Comparison of ENCODE assay signal across 36 cellular contexts in the genomic region with DNA sequence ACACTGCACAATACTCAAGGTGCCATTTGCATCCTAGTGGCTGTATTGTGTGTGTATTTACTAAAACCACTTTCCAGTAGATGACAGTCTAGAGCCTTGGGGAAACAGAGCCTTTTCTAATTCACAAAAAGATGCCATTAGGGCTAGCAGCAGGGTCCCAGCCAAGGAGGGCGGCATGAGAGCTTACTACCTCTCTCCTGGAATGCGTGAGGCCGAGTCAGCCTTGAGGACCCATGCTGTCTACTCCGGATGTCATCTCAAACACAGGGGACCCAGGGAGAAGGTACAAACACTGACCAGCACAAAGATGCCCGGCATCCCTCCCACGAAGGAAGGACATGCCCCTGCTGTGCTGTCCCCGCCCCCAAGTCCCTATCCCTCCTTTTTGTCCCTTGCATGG.
"Had no signal": no experiment of that assay in that cellular context is flagged by ENCODE, and none has a peak within 500 bp of the region (broad histone marks: within the 10 kb centered on the region; RNA-seq: fewer than 3 reads in every experiment).

No MANE protein-coding gene starts in this region.

- H3K27ac ChIP-seq: cardiac muscle cell, PC-9, RWPE1, VCaP had no signal

- H3K4me3 ChIP-seq: cardiac muscle cell, PC-9 had no signal

- H3K36me3 Mint-ChIP-seq: activated CD8-positive, alpha-beta memory T cell treated with anti-CD3 and anti-CD28 coated beads, Interleukin-2, amount 10 ng/mL, durations not matched to agents 7 days and 5 days; activated naive CD8-positive, alpha-beta T cell treated with anti-CD3 and anti-CD28 coated beads, Interleukin-2, amount 10 ng/mL, durations not matched to agents 7 days and 5 days; T-cell had no signal

- H3K27ac Mint-ChIP-seq: activated CD4-positive, alpha-beta memory T cell treated with anti-CD3 and anti-CD28 coated beads, Interleukin-2, amount 10 ng/mL, durations not matched to agents 7 days and 5 days; activated CD8-positive, alpha-beta memory T cell treated with anti-CD3 and anti-CD28 coated beads, Interleukin-2, amount 10 ng/mL, durations not matched to agents 7 days and 5 days; activated naive CD8-positive, alpha-beta T cell treated with anti-CD3 and anti-CD28 coated beads, Interleukin-2, amount 10 ng/mL, durations not matched to agents 7 days and 5 days; T-cell had no signal

- ATAC-seq: activated CD8-positive, alpha-beta memory T cell treated with anti-CD3 and anti-CD28 coated beads, Interleukin-2, amount 10 ng/mL, durations not matched to agents 7 days and 5 days; Right ventricle myocardium inferior; SK-N-SH treated with all-trans-retinoic acid at 6 μM for 48 hours; T-cell had no signal

- H3K27me3 ChIP-seq: cardiac muscle cell had no signal

- H3K36me3 ChIP-seq: cardiac muscle cell had no signal

- H3K4me1 Mint-ChIP-seq: activated CD4-positive, alpha-beta memory T cell treated with anti-CD3 and anti-CD28 coated beads, Interleukin-2, amount 10 ng/mL, durations not matched to agents 7 days and 5 days; activated CD8-positive, alpha-beta memory T cell treated with anti-CD3 and anti-CD28 coated beads, Interleukin-2, amount 10 ng/mL, durations not matched to agents 7 days and 5 days; activated naive CD8-positive, alpha-beta T cell treated with anti-CD3 and anti-CD28 coated beads, Interleukin-2, amount 10 ng/mL, durations not matched to agents 7 days and 5 days; central memory CD8-positive, alpha-beta T cell; T-cell had no signal

- H3K9me3 Mint-ChIP-seq: activated naive CD8-positive, alpha-beta T cell treated with anti-CD3 and anti-CD28 coated beads, Interleukin-2, amount 10 ng/mL, durations not matched to agents 7 days and 5 days; central memory CD8-positive, alpha-beta T cell; T-cell had no signal

- H3K4me3 Mint-ChIP-seq: activated CD4-positive, alpha-beta memory T cell treated with anti-CD3 and anti-CD28 coated beads, Interleukin-2, amount 10 ng/mL, durations not matched to agents 7 days and 5 days; activated CD8-positive, alpha-beta memory T cell treated with anti-CD3 and anti-CD28 coated beads, Interleukin-2, amount 10 ng/mL, durations not matched to agents 7 days and 5 days; activated naive CD8-positive, alpha-beta T cell treated with anti-CD3 and anti-CD28 coated beads, Interleukin-2, amount 10 ng/mL, durations not matched to agents 7 days and 5 days; central memory CD8-positive, alpha-beta T cell; T-cell had no signal

- DNase-seq: activated CD4-positive, alpha-beta memory T cell treated with anti-CD3 and anti-CD28 coated beads, Interleukin-2, amount 10 ng/mL, durations not matched to agents 7 days and 5 days; activated CD4-positive, alpha-beta T cell treated with anti-CD3 and anti-CD28 coated beads for 1 hour; activated CD4-positive, alpha-beta T cell treated with anti-CD3 and anti-CD28 coated beads for 48 hours; activated CD4-positive, CD25-positive, alpha-beta regulatory T cell; activated CD8-positive, alpha-beta memory T cell treated with anti-CD3 and anti-CD28 coated beads for 24 hours; activated CD8-positive, alpha-beta memory T cell treated with anti-CD3 and anti-CD28 coated beads, Interleukin-2, amount 10 ng/mL, durations not matched to agents 7 days and 5 days; activated CD8-positive, alpha-beta memory T cell treated with anti-CD3 and anti-CD28 coated beads, Interleukin-2, amount 50 U/mL, for 48 hours; activated effector memory CD4-positive, alpha-beta T cell treated with anti-CD3 and anti-CD28 coated beads, Interleukin-2, amount 50 U/mL, for 16 hours; activated naive CD4-positive, alpha-beta T cell; activated naive CD4-positive, alpha-beta T cell treated with anti-CD3 and anti-CD28 coated beads, Interleukin-2, amount 50 U/mL, for 16 hours; activated naive CD8-positive, alpha-beta T cell treated with anti-CD3 and anti-CD28 coated beads, Interleukin-2, amount 10 ng/mL, durations not matched to agents 7 days and 5 days; activated T-cell treated with anti-CD3 and anti-CD28 coated beads, Interleukin-2, amount 50 U/mL, for 48 hours; aorta; MM.1S; MV-4-11; NCI-H1092; NCI-H1436 treated with DMSO at 0.1 percent for 48 hours; NCI-H187; NCI-H2029 treated with DMSO at 0.1 percent for 48 hours; NCI-H2107; NCI-H2171; NCI-H510A; NCI-H526; NCI-H748 treated with DMSO at 0.1 percent for 48 hours; NK-92 treated with Interleukin-12 subunit alpha and Interleukin-12 subunit beta, amount 100 ng/mL, for 24 hours; PC-9; SIG-M5; T-cell; T-helper 2 cell; T-helper 9 cell had no signal
